In the genomic region with DNA sequence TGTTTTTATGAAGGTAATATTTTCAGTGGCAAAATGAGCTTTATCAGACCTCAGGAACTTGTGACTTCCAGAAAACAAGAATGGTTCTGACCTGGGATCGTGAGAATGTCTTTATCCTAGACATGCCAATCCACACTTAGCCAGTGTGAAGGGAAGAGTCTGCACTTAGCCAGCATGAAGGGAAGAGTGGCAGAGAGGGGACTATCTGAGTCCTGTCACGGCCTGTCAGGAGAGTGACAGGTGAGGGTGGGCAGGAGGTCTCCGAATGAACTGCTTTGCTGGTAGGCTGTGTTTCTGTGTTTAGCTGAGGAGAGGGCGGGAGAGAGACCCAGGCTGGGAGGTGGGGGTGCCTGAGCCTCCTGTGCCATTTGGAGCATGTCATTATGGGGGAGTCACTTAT, we compare ENCODE assay signal across 30 cellular contexts.
"Had no signal": no experiment of that assay in that cellular context is flagged by ENCODE, and none has a peak within 500 bp of the region (broad histone marks: within the 10 kb centered on the region; RNA-seq: fewer than 3 reads in every experiment).

No MANE protein-coding gene starts in this region.

- H3K4me1 ChIP-seq: ascending aorta, breast epithelium, esophagus muscularis mucosa, foreskin keratinocyte, gastrocnemius medialis had no signal

- H3K4me3 Mint-ChIP-seq: activated CD4-positive, alpha-beta memory T cell treated with anti-CD3 and anti-CD28 coated beads, Interleukin-2, amount 10 ng/mL, durations not matched to agents 7 days and 5 days; activated CD4-positive, alpha-beta T cell treated with anti-CD3 and anti-CD28 coated beads, Interleukin-2, amount 10 ng/mL, durations not matched to agents 7 days and 5 days; activated naive CD4-positive, alpha-beta T cell treated with anti-CD3 and anti-CD28 coated beads, Interleukin-2, amount 10 ng/mL, durations not matched to agents 7 days and 5 days; activated naive CD8-positive, alpha-beta T cell treated with anti-CD3 and anti-CD28 coated beads, Interleukin-2, amount 10 ng/mL, durations not matched to agents 7 days and 5 days; activated T-cell treated with anti-CD3 and anti-CD28 coated beads, Interleukin-2, amount 50 U/mL, for 24 hours; activated T-cell treated with anti-CD3 and anti-CD28 coated beads, Interleukin-2, amount 50 U/mL, for 72 hours; brain; dendritic cell treated with granulocyte-macrophage colony-stimulating factor and Interleukin-4, amounts not matched to agents 40 ng/mL and 50 ng/mL, for 4 days; endodermal cell had no signal

- ATAC-seq: activated naive CD4-positive, alpha-beta T cell treated with anti-CD3 and anti-CD28 coated beads, Interleukin-2, amount 50 U/mL, for 72 hours; activated T-cell treated with anti-CD3 and anti-CD28 coated beads, Interleukin-2, amount 50 U/mL, for 72 hours; foreskin keratinocyte; gastrocnemius medialis had no signal

- H3K27me3 ChIP-seq: ascending aorta, breast epithelium, dorsolateral prefrontal cortex, esophagus muscularis mucosa, foreskin keratinocyte, gastrocnemius medialis had no signal

- DNase-seq: activated CD4-positive, alpha-beta memory T cell treated with anti-CD3 and anti-CD28 coated beads, Interleukin-2, amount 10 ng/mL, durations not matched to agents 7 days and 5 days; activated CD4-positive, alpha-beta T cell treated with anti-CD3 and anti-CD28 coated beads for 1 hour; activated CD4-positive, alpha-beta T cell treated with anti-CD3 and anti-CD28 coated beads for 4 hours; activated CD4-positive, alpha-beta T cell treated with anti-CD3 and anti-CD28 coated beads, Interleukin-2, amount 10 ng/mL, durations not matched to agents 7 days and 5 days; activated CD4-positive, alpha-beta T cell treated with anti-CD3 and anti-CD28 coated beads, Interleukin-2, amount 50 U/mL, for 4 hours; activated CD4-positive, CD25-positive, alpha-beta regulatory T cell; activated CD8-positive, alpha-beta memory T cell treated with anti-CD3 and anti-CD28 coated beads, Interleukin-2, amount 50 U/mL, for 48 hours; activated gamma-delta T cell; activated naive CD4-positive, alpha-beta T cell; activated naive CD4-positive, alpha-beta T cell treated with anti-CD3 and anti-CD28 coated beads, Interleukin-2, amount 10 ng/mL, durations not matched to agents 7 days and 5 days; activated naive CD8-positive, alpha-beta T cell treated with anti-CD3 and anti-CD28 coated beads, Interleukin-2, amount 10 ng/mL, durations not matched to agents 7 days and 5 days; activated T-cell treated with anti-CD3 and anti-CD28 coated beads for 4 hours; activated T-cell treated with anti-CD3 and anti-CD28 coated beads, Interleukin-2, amount 50 U/mL, for 24 hours; activated T-cell treated with anti-CD3 and anti-CD28 coated beads, Interleukin-2, amount 50 U/mL, for 72 hours; central memory CD4-positive, alpha-beta T cell; cerebellar nuclear complex; dorsolateral prefrontal cortex; effector memory CD4-positive, alpha-beta T cell; endodermal cell; foreskin keratinocyte; gastrocnemius medialis; glutamatergic neuron; T-helper 2 cell had no signal

- H3K36me3 Mint-ChIP-seq: activated naive CD4-positive, alpha-beta T cell treated with anti-CD3 and anti-CD28 coated beads, Interleukin-2, amount 10 ng/mL, durations not matched to agents 7 days and 5 days; activated naive CD8-positive, alpha-beta T cell treated with anti-CD3 and anti-CD28 coated beads, Interleukin-2, amount 10 ng/mL, durations not matched to agents 7 days and 5 days had no signal

- H3K9me3 Mint-ChIP-seq: activated CD4-positive, alpha-beta memory T cell treated with anti-CD3 and anti-CD28 coated beads, Interleukin-2, amount 10 ng/mL, durations not matched to agents 7 days and 5 days; activated CD4-positive, alpha-beta T cell treated with anti-CD3 and anti-CD28 coated beads, Interleukin-2, amount 10 ng/mL, durations not matched to agents 7 days and 5 days; activated naive CD4-positive, alpha-beta T cell treated with anti-CD3 and anti-CD28 coated beads, Interleukin-2, amount 10 ng/mL, durations not matched to agents 7 days and 5 days; activated naive CD8-positive, alpha-beta T cell treated with anti-CD3 and anti-CD28 coated beads, Interleukin-2, amount 10 ng/mL, durations not matched to agents 7 days and 5 days; activated T-cell treated with anti-CD3 and anti-CD28 coated beads, Interleukin-2, amount 50 U/mL, for 24 hours; brain; dendritic cell treated with granulocyte-macrophage colony-stimulating factor and Interleukin-4, amounts not matched to agents 40 ng/mL and 50 ng/mL, for 4 days; endodermal cell had no signal

- H3K4me1 Mint-ChIP-seq: activated CD4-positive, alpha-beta memory T cell treated with anti-CD3 and anti-CD28 coated beads, Interleukin-2, amount 10 ng/mL, durations not matched to agents 7 days and 5 days; activated naive CD4-positive, alpha-beta T cell treated with anti-CD3 and anti-CD28 coated beads, Interleukin-2, amount 10 ng/mL, durations not matched to agents 7 days and 5 days had no signal

- H3K9me3 ChIP-seq: ascending aorta, breast epithelium, esophagus muscularis mucosa, gastrocnemius medialis had no signal

- H3K27me3 Mint-ChIP-seq: activated CD4-positive, alpha-beta memory T cell treated with anti-CD3 and anti-CD28 coated beads, Interleukin-2, amount 10 ng/mL, durations not matched to agents 7 days and 5 days; activated CD4-positive, alpha-beta T cell treated with anti-CD3 and anti-CD28 coated beads, Interleukin-2, amount 10 ng/mL, durations not matched to agents 7 days and 5 days had no signal

- H3K4me3 ChIP-seq: ascending aorta, breast epithelium, coronary artery, dorsolateral prefrontal cortex, esophagus muscularis mucosa, gastrocnemius medialis had no signal

- H3K36me3 ChIP-seq: ascending aorta, breast epithelium, esophagus muscularis mucosa, gastrocnemius medialis had no signal

- H3K27ac ChIP-seq: ascending aorta, breast epithelium, coronary artery, dorsolateral prefrontal cortex, esophagus muscularis mucosa, foreskin keratinocyte, gastrocnemius medialis had no signal

- H3K27ac Mint-ChIP-seq: activated CD4-positive, alpha-beta memory T cell treated with anti-CD3 and anti-CD28 coated beads, Interleukin-2, amount 10 ng/mL, durations not matched to agents 7 days and 5 days; activated CD4-positive, alpha-beta T cell treated with anti-CD3 and anti-CD28 coated beads, Interleukin-2, amount 10 ng/mL, durations not matched to agents 7 days and 5 days; activated naive CD4-positive, alpha-beta T cell treated with anti-CD3 and anti-CD28 coated beads, Interleukin-2, amount 10 ng/mL, durations not matched to agents 7 days and 5 days; activated naive CD8-positive, alpha-beta T cell treated with anti-CD3 and anti-CD28 coated beads, Interleukin-2, amount 10 ng/mL, durations not matched to agents 7 days and 5 days; activated T-cell treated with anti-CD3 and anti-CD28 coated beads, Interleukin-2, amount 50 U/mL, for 24 hours; activated T-cell treated with anti-CD3 and anti-CD28 coated beads, Interleukin-2, amount 50 U/mL, for 72 hours; brain; dendritic cell treated with granulocyte-macrophage colony-stimulating factor and Interleukin-4, amounts not matched to agents 40 ng/mL and 50 ng/mL, for 4 days; endodermal cell had no signal
